20 cellular contexts compared by ENCODE assay signal in genomic region chr1:237953238-237953637, GRCh38.
DNase-seq lines count a peak whose midpoint lies in the region; ATAC-seq, FAIRE-seq and TF ChIP-seq lines count a peak whose summit lies in the region.
"Had no signal": no experiment of that assay in that cellular context is flagged by ENCODE, and none has a peak within 500 bp of the region (broad histone marks: within the 10 kb centered on the region; RNA-seq: fewer than 3 reads in every experiment).

No MANE protein-coding gene starts in this region.

- ATAC-seq in GM21737 (IDR thresholded peaks at IDR 0.05; ENCODE audit: unreplicated experiment): no peak
- ATAC-seq: effector memory CD8-positive, alpha-beta T cell had no signal

- H3K36me3 Mint-ChIP-seq in type B pancreatic cell: no peaks in the 10 kb centered on the region
- H3K36me3 Mint-ChIP-seq: activated naive CD8-positive, alpha-beta T cell treated with anti-CD3 and anti-CD28 coated beads, Interleukin-2, amount 10 ng/mL, durations not matched to agents 7 days and 5 days; IgD-negative memory B cell had no signal

- no peaks in the 10 kb centered on the region for H3K79me2 ChIP-seq in keratinocyte (ENCODE audit: control insufficient read depth, insufficient read depth, low read length)

- H3K4me1 ChIP-seq in BE2C (no peaks in the 10 kb centered on the region; the same call in 1 of the 2 replicates), keratinocyte (ENCODE audit: control insufficient read depth, extremely low read depth, insufficient read depth, low read length) (no peaks in the 10 kb centered on the region)
- H3K4me1 ChIP-seq: BLaER1 had no signal

- H3K27me3 Mint-ChIP-seq in type B pancreatic cell: no peaks in the 10 kb centered on the region
- H3K27me3 Mint-ChIP-seq: activated naive CD8-positive, alpha-beta T cell treated with anti-CD3 and anti-CD28 coated beads, Interleukin-2, amount 10 ng/mL, durations not matched to agents 7 days and 5 days; activated T-cell treated with anti-CD3 and anti-CD28 coated beads, Interleukin-2, amount 50 U/mL, for 24 hours; effector memory CD8-positive, alpha-beta T cell; IgD-negative memory B cell had no signal

- no peak overlapping the region for H3K4me3 Mint-ChIP-seq in type B pancreatic cell
- H3K4me3 Mint-ChIP-seq: activated naive CD8-positive, alpha-beta T cell treated with anti-CD3 and anti-CD28 coated beads, Interleukin-2, amount 10 ng/mL, durations not matched to agents 7 days and 5 days; activated T-cell treated with anti-CD3 and anti-CD28 coated beads, Interleukin-2, amount 50 U/mL, for 24 hours; effector memory CD8-positive, alpha-beta T cell; IgD-negative memory B cell had no signal

- no peaks in the 10 kb centered on the region for H3K9me1 ChIP-seq in keratinocyte (ENCODE audit: control insufficient read depth, extremely low read depth, insufficient read depth, low read length)

- H3K9me3 Mint-ChIP-seq in type B pancreatic cell: no peaks in the 10 kb centered on the region
- H3K9me3 Mint-ChIP-seq: activated T-cell treated with anti-CD3 and anti-CD28 coated beads, Interleukin-2, amount 50 U/mL, for 24 hours; effector memory CD8-positive, alpha-beta T cell had no signal

- no peaks in the 10 kb centered on the region for H3K4me1 Mint-ChIP-seq in type B pancreatic cell (ENCODE audit: unreplicated experiment)
- H3K4me1 Mint-ChIP-seq: activated naive CD8-positive, alpha-beta T cell treated with anti-CD3 and anti-CD28 coated beads, Interleukin-2, amount 10 ng/mL, durations not matched to agents 7 days and 5 days; IgD-negative memory B cell had no signal

- H2AFZ ChIP-seq in keratinocyte (ENCODE audit: control insufficient read depth, low read length): no peak overlapping the region

- H4K20me1 ChIP-seq in keratinocyte (ENCODE audit: control insufficient read depth, extremely low read depth, insufficient read depth, low read length): no peaks in the 10 kb centered on the region
- H4K20me1 ChIP-seq: BLaER1 had no signal

- H3K9ac ChIP-seq in keratinocyte (ENCODE audit: control insufficient read depth, extremely low read depth, insufficient read depth, low read length): no peak overlapping the region
- H3K9ac ChIP-seq: BLaER1 had no signal

- no peak overlapping the region for H3K27ac ChIP-seq in keratinocyte (ENCODE audit: control insufficient read depth, insufficient read depth, low read length)
- H3K27ac ChIP-seq: BLaER1 had no signal

- H3K36me3 ChIP-seq in BE2C: no peaks in the 10 kb centered on the region
- no peaks in the 10 kb centered on the region for H3K36me3 ChIP-seq in keratinocyte (ENCODE audit: control insufficient read depth in 2 of 2, extremely low read depth in 1 of 2, insufficient read depth in 2 of 2, low read length in 2 of 2)
- H3K36me3 ChIP-seq: BLaER1 had no signal

- H3K9me3 ChIP-seq in BE2C: no peaks in the 10 kb centered on the region
- no peaks in the 10 kb centered on the region for H3K9me3 ChIP-seq in keratinocyte (ENCODE audit: control insufficient read depth, low read depth, low read length)
- H3K9me3 ChIP-seq: BLaER1 had no signal

- peak; percentile 9 for FAIRE-seq in keratinocyte (lab: Jason Lieb, UNC)
- FAIRE-seq: small intestine had no signal

- DNase-seq in BE2C (no peak), HT1080 (ENCODE audit: low read depth) (peak; percentile 39), SW480 (ENCODE audit: low spot score) (peak; percentile 6), keratinocyte (ENCODE audit: low read depth, low spot score) (no peak), type B pancreatic cell (ENCODE audit: extremely low spot score, unreplicated experiment) (no peak), RKO (ENCODE audit: low spot score) (no peak)
- DNase-seq in effector CD4-positive, alpha-beta T cell: no peak
- DNase-seq: activated CD4-positive, alpha-beta T cell treated with anti-CD3 and anti-CD28 coated beads, Interleukin-2, amount 50 U/mL, for 4 hours; activated naive CD8-positive, alpha-beta T cell treated with anti-CD3 and anti-CD28 coated beads, Interleukin-2, amount 10 ng/mL, durations not matched to agents 7 days and 5 days; activated T-cell treated with anti-CD3 and anti-CD28 coated beads, Interleukin-2, amount 50 U/mL, for 24 hours; central memory CD4-positive, alpha-beta T cell; DND-41; effector memory CD8-positive, alpha-beta T cell; Right ventricle myocardium superior; small intestine; stimulated activated naive CD4-positive, alpha-beta T cell; T-helper 9 cell had no signal

- no peak overlapping the region for H3K27ac Mint-ChIP-seq in type B pancreatic cell
- H3K27ac Mint-ChIP-seq: activated naive CD8-positive, alpha-beta T cell treated with anti-CD3 and anti-CD28 coated beads, Interleukin-2, amount 10 ng/mL, durations not matched to agents 7 days and 5 days; activated T-cell treated with anti-CD3 and anti-CD28 coated beads, Interleukin-2, amount 50 U/mL, for 24 hours; effector memory CD8-positive, alpha-beta T cell; IgD-negative memory B cell had no signal

- H3K4me3 ChIP-seq in BE2C (ENCODE audit: low read depth, low read length): no peak overlapping the region
- H3K4me3 ChIP-seq in keratinocyte (ENCODE audit: control insufficient read depth in 2 of 3, extremely low read depth in 1 of 3, insufficient read depth in 2 of 3, low read depth in 1 of 3, low read length in 3 of 3): no peak overlapping the region
- H3K4me3 ChIP-seq: BLaER1 had no signal

- H3K27me3 ChIP-seq in BE2C (no peaks in the 10 kb centered on the region), keratinocyte (ENCODE audit: control insufficient read depth, extremely low read depth, insufficient read depth, low read length) (no peaks in the 10 kb centered on the region)
- H3K27me3 ChIP-seq: BLaER1 had no signal

- no peak overlapping the region for H3K4me2 ChIP-seq in keratinocyte (ENCODE audit: control insufficient read depth, extremely low read depth, insufficient read depth, low read depth, low read length)
- H3K4me2 ChIP-seq: BLaER1 had no signal

- TF ChIP-seq CTCF in BE2C (IDR thresholded peaks at IDR 0.05; ENCODE audit: low read depth, low read length) (peak; percentile 69), keratinocyte (optimal IDR thresholded peaks at IDR 0.05 in 1 of 3, IDR thresholded peaks at IDR 0.05 in 1 of 3, conservative IDR thresholded peaks at IDR 0.05 in 1 of 3; ENCODE audit: extremely low read depth in 1 of 3, insufficient read depth in 2 of 3, low read length in 3 of 3) (peak; percentile 47 to 65 (median 60)), type B pancreatic cell (conservative IDR thresholded peaks at IDR 0.05) (no peak)

- dilution Hi-C loops in keratinocyte (cut with MboI; ENCODE audit: extremely low pct_ligation_motif_present, low sequenced_read_pairs): no loop called here

Comparison
In these comparisons a context has a peak if more than half of its experiments do, and no peak if none do; other contexts are left out.
1. DNase-seq: peak in HT1080 (single experiment) and SW480 (single experiment); none in BE2C (single experiment), keratinocyte (single experiment), effector CD4-positive, alpha-beta T cell (single experiment), type B pancreatic cell (single experiment) and RKO (single experiment).